ENCODE assay signal across 26 cellular contexts in genomic region chr11:24356501-24356900, GRCh38.
DNase-seq lines count a peak whose midpoint lies in the region; ATAC-seq and TF ChIP-seq lines count a peak whose summit lies in the region.
"Had no signal": no experiment of that assay in that cellular context is flagged by ENCODE, and none has a peak within 500 bp of the region (broad histone marks: within the 10 kb centered on the region; RNA-seq: fewer than 3 reads in every experiment).

No MANE protein-coding gene starts in this region.

- H3K23ac ChIP-seq in IMR-90 (ENCODE audit: low read depth, low read length) (no peak overlapping the region), mesenchymal stem cell (ENCODE audit: low read length in 2 of 2) (peak overlapping the region in 1 of 2 experiments; percentile 34)

- H2BK120ac ChIP-seq in IMR-90 (ENCODE audit: low read depth, low read length) (no peak overlapping the region), mesenchymal stem cell (ENCODE audit: low read depth, low read length) (peak overlapping the region; percentile 11)

- WGBS in IMR-90 (ENCODE audit: extremely low coverage in 2 of 2, insufficient read length in 1 of 2), 2 experiments = no CpG with 5 or more reads among the region's 3 CpGs
- WGBS in mesenchymal stem cell = 86% methylated on average over 3 of the region's 3 CpGs

- H3K36me3 ChIP-seq in IMR-90 (ENCODE audit: control insufficient read depth, insufficient read depth, low read length) (no peaks in the 10 kb centered on the region), mesenchymal stem cell (ENCODE audit: control insufficient read depth in 1 of 2, insufficient read depth in 2 of 2, low read depth in 1 of 2, low read length in 2 of 2) (no peaks in the 10 kb centered on the region), uterus (no peaks in the 10 kb centered on the region)
- H3K36me3 ChIP-seq: BLaER1 treated with 17β-estradiol and CSF1 and Interleukin-3, amounts not matched to agents 10 nM and 100 nM; Peyer's patch had no signal

- H2BK12ac ChIP-seq in mesenchymal stem cell (ENCODE audit: low read length in 2 of 2) = no peak overlapping the region

- BruUV-seq in IMR-90 (replicated peaks; lab: Mats Ljungman, UMichigan) = no TSS peak

- CTCF ChIA-PET in IMR-90 (lab: Yijun Ruan, JAX) = no interaction called here
- CTCF ChIA-PET in WTC11 (lab: Charles Lee) = no interaction called here

- dilution Hi-C loops in IMR-90 (cut with HindIII; ENCODE audit: low sequenced_read_pairs, unreplicated experiment) = no loop called here

- DNase-seq in IMR-90 (peak; percentile 1), astrocyte of the hippocampus (ENCODE audit: low read depth, low spot score) (peak; percentile 0), mesenchymal stem cell (no peak), skeletal muscle cell (ENCODE audit: low read depth) (peak; percentile 8), uterus (no peak), WTC11 (ENCODE audit: low spot score) (no peak), NCI-H345 treated with DMSO at 0.1 percent for 48 hours (lab: John Stamatoyannopoulos, UW; ENCODE audit: unreplicated experiment) (no peak)
- DNase-seq: AML-193; CD4-positive, alpha-beta T cell; COR-L47; EL; GDM1; H9; KG1; MM.1S; NCI-H2029; NCI-H2227 treated with DMSO at 0.1 percent for 48 hours; NCI-H510A; OCI-M1; Peyer's patch; SIG-M5; SK-N-SH had no signal

- H4K20me1 ChIP-seq in IMR-90 (ENCODE audit: insufficient read depth, low read length) = no peaks in the 10 kb centered on the region
- H4K20me1 ChIP-seq: BLaER1 treated with 17β-estradiol and CSF1 and Interleukin-3, amounts not matched to agents 10 nM and 100 nM had no signal

- in situ Hi-C loops in IMR-90 (cut with MboI; ENCODE audit: low sequenced_read_pairs) = no loop called here

- no peak overlapping the region for H3K27ac ChIP-seq in IMR-90 (ENCODE audit: insufficient read depth, low read length)
- no peak overlapping the region for H3K27ac ChIP-seq in mesenchymal stem cell (ENCODE audit: low read length, poor library complexity, severe bottlenecking)
- H3K27ac ChIP-seq in uterus = no peak overlapping the region
- H3K27ac ChIP-seq: A549; BLaER1 treated with 17β-estradiol and CSF1 and Interleukin-3, amounts not matched to agents 10 nM and 100 nM; Peyer's patch had no signal

- H3K79me1 ChIP-seq in IMR-90 (ENCODE audit: low read depth in 1 of 2, low read length in 2 of 2) (no peaks in the 10 kb centered on the region), mesenchymal stem cell (replicated peaks; ENCODE audit: low read length, poor library complexity, severe bottlenecking) (no peaks in the 10 kb centered on the region)

- no peak overlapping the region for H3K27ac Mint-ChIP-seq in WTC11
- H3K27ac Mint-ChIP-seq: CD4-positive, alpha-beta T cell; H9 had no signal

- TF ChIP-seq POLR2A in IMR-90 (IDR thresholded peaks at IDR 0.05; ENCODE audit: low read depth, low read length) = no peak
- no peak for TF ChIP-seq POLR2A in uterus (IDR thresholded peaks at IDR 0.05)

- no peak overlapping the region for H3K4me3 Mint-ChIP-seq in WTC11
- H3K4me3 Mint-ChIP-seq: CD4-positive, alpha-beta T cell; GM23338; H9 had no signal

- H4K5ac ChIP-seq in IMR-90 (ENCODE audit: low read depth, low read length) = no peak overlapping the region

- H3K4me3 ChIP-seq in IMR-90 (ENCODE audit: insufficient read depth, low read depth, low read length) (no peak overlapping the region), mesenchymal stem cell (ENCODE audit: insufficient read depth in 1 of 2, low read depth in 1 of 2, low read length in 2 of 2) (no peak overlapping the region), skeletal muscle cell (ENCODE audit: low read depth, low read length) (no peak overlapping the region), uterus (no peak overlapping the region)
- H3K4me3 ChIP-seq: A549; BLaER1 treated with 17β-estradiol and CSF1 and Interleukin-3, amounts not matched to agents 10 nM and 100 nM; GM12878; GM23338; Peyer's patch had no signal

- H4K8ac ChIP-seq in IMR-90 (ENCODE audit: low read depth in 2 of 2, low read length in 2 of 2) (no peak overlapping the region), mesenchymal stem cell (ENCODE audit: low read length) (no peak overlapping the region)

- H2AK9ac ChIP-seq in IMR-90 (replicated peaks; ENCODE audit: low read depth, low read length, poor library complexity) = peak overlapping the region; percentile 61

- H3K4me1 ChIP-seq in IMR-90 (ENCODE audit: control insufficient read depth, insufficient read depth, low read length) = peaks cover 2% of the 10 kb centered on the region; the same call in 1 of the 2 replicates
- peaks cover 2% of the 10 kb centered on the region for H3K4me1 ChIP-seq in mesenchymal stem cell (ENCODE audit: control insufficient read depth, insufficient read depth, low read depth, low read length)
- H3K4me1 ChIP-seq in uterus = no peaks in the 10 kb centered on the region
- H3K4me1 ChIP-seq: A549; BLaER1 treated with 17β-estradiol and CSF1 and Interleukin-3, amounts not matched to agents 10 nM and 100 nM; Peyer's patch had no signal

- no peaks in the 10 kb centered on the region for H3K9me1 ChIP-seq in IMR-90 (ENCODE audit: insufficient read depth, low read length)

- H4K91ac ChIP-seq in IMR-90 (ENCODE audit: insufficient read depth, low read depth, low read length) (no peak overlapping the region), mesenchymal stem cell (ENCODE audit: low read length) (no peak overlapping the region)

- no peak overlapping the region for H2AK5ac ChIP-seq in IMR-90 (ENCODE audit: low read depth, low read length)
- H2AK5ac ChIP-seq in mesenchymal stem cell (ENCODE audit: low read length, severe bottlenecking) = no peak overlapping the region

- H3K9me3 Mint-ChIP-seq in WTC11 = 0 out of 2 replicates have a peak, but pooled peaks cover 3% of the 10 kb centered on the region

- H2BK20ac ChIP-seq in IMR-90 (ENCODE audit: low read depth, low read length) = no peak overlapping the region

- no peak overlapping the region for H3K9ac ChIP-seq in IMR-90 (ENCODE audit: low read depth, low read length)
- no peak overlapping the region for H3K9ac ChIP-seq in mesenchymal stem cell (ENCODE audit: low read length)
- H3K9ac ChIP-seq: BLaER1 treated with 17β-estradiol and CSF1 and Interleukin-3, amounts not matched to agents 10 nM and 100 nM; SK-N-SH had no signal

- H3K18ac ChIP-seq in IMR-90 (ENCODE audit: low read depth, low read length) (no peak overlapping the region), mesenchymal stem cell (ENCODE audit: low read depth in 1 of 2, low read length in 2 of 2) (no peak overlapping the region)

- POLR2A ChIA-PET in IMR-90 (lab: Charles Lee; ENCODE audit: unreplicated experiment) (no interaction called here), WTC11 (lab: Charles Lee) (no interaction called here)

- H3K36me3 Mint-ChIP-seq in WTC11 = peaks cover 3% of the 10 kb centered on the region; the same call in 1 of the 2 replicates

- no peak overlapping the region for H3K4me2 ChIP-seq in IMR-90 (ENCODE audit: low read depth, low read length)
- H3K4me2 ChIP-seq in mesenchymal stem cell (ENCODE audit: low read length, poor library complexity, severe bottlenecking) = no peak overlapping the region
- H3K4me2 ChIP-seq: A549; BLaER1 treated with 17β-estradiol and CSF1 and Interleukin-3, amounts not matched to agents 10 nM and 100 nM; GM23338; SK-N-SH had no signal

- TF ChIP-seq RAD21 in IMR-90 (IDR thresholded peaks at IDR 0.05; ENCODE audit: low read length) = no peak

- H3K27me3 ChIP-seq in IMR-90 (ENCODE audit: control insufficient read depth, insufficient read depth, low read length) = no peaks in the 10 kb centered on the region
- H3K27me3 ChIP-seq in mesenchymal stem cell (ENCODE audit: control insufficient read depth in 1 of 2, insufficient read depth in 1 of 2, low read length in 2 of 2) = no peaks in the 10 kb centered on the region
- H3K27me3 ChIP-seq in uterus = no peaks in the 10 kb centered on the region
- H3K27me3 ChIP-seq: BLaER1 treated with 17β-estradiol and CSF1 and Interleukin-3, amounts not matched to agents 10 nM and 100 nM; Peyer's patch had no signal

- intact Hi-C loops in IMR-90 (cut with micrococcal nuclease) (no loop called here), uterus (cut with DNase I; ENCODE audit: low total_unique reads) (no loop called here)

- no peak overlapping the region for H2BK5ac ChIP-seq in IMR-90 (ENCODE audit: low read depth, low read length, poor library complexity, severe bottlenecking)
- H2BK5ac ChIP-seq in mesenchymal stem cell (ENCODE audit: low read depth, low read length, poor library complexity, severe bottlenecking) = no peak overlapping the region

- H2BK15ac ChIP-seq in IMR-90 (ENCODE audit: low read depth, low read length) (no peak overlapping the region), mesenchymal stem cell (ENCODE audit: low read depth, poor library complexity, severe bottlenecking) (no peak overlapping the region)

- peak overlapping the region; percentile 43 for H2AFZ ChIP-seq in IMR-90 (replicated peaks; ENCODE audit: low read length, poor library complexity)
- H2AFZ ChIP-seq in mesenchymal stem cell (ENCODE audit: low read depth, low read length) = no peak overlapping the region

- no peak for TF ChIP-seq CTCF in IMR-90 (conservative IDR thresholded peaks at IDR 0.05; ENCODE audit: low read depth, low read length)
- TF ChIP-seq CTCF in uterus (IDR thresholded peaks at IDR 0.05) = no peak
- no peak for TF ChIP-seq CTCF in WTC11 (IDR thresholded peaks at IDR 0.05)

- no peaks in the 10 kb centered on the region for H3K27me3 Mint-ChIP-seq in WTC11 (ENCODE audit: low read depth)
- H3K27me3 Mint-ChIP-seq: CD4-positive, alpha-beta T cell had no signal

- H3K4ac ChIP-seq in IMR-90 (ENCODE audit: low read depth, low read length) = no peak overlapping the region
- no peak overlapping the region for H3K4ac ChIP-seq in mesenchymal stem cell (ENCODE audit: low read depth in 1 of 2, low read length in 2 of 2)

- no peak overlapping the region for H3K14ac ChIP-seq in IMR-90 (replicated peaks; ENCODE audit: low read depth, low read length)
- no peak overlapping the region for H3K14ac ChIP-seq in mesenchymal stem cell (ENCODE audit: low read length in 2 of 2)

- ATAC-seq in IMR-90 (ENCODE audit: low read depth) (no peak), WTC11 (no peak)
- ATAC-seq: A549, GM12878, GM23338 had no signal

- no peak overlapping the region for H3K56ac ChIP-seq in IMR-90 (ENCODE audit: extremely low read depth, insufficient read depth, low read length)

- H3K4me1 Mint-ChIP-seq in WTC11 = no peaks in the 10 kb centered on the region
- H3K4me1 Mint-ChIP-seq: GM23338, H9 had no signal

- H3K9me3 ChIP-seq in IMR-90 (ENCODE audit: control insufficient read depth, insufficient read depth, low read length) (no peaks in the 10 kb centered on the region), mesenchymal stem cell (ENCODE audit: control insufficient read depth, low read length) (peaks cover 2% of the 10 kb centered on the region), uterus (no peaks in the 10 kb centered on the region)
- H3K9me3 ChIP-seq: Peyer's patch, SK-N-SH had no signal

TF ChIP-seq in IMR-90, 13 proteins besides CTCF, POLR2A, EP300 and RAD21 (continues in another document):
- TF ChIP-seq CHD1 (IDR thresholded peaks at IDR 0.05; ENCODE audit: low read depth, low read length) = no peak

Comparison
In these comparisons a context has a peak if more than half of its experiments do, and no peak if none do; other contexts are left out.
1. DNase-seq: peak in IMR-90 (single experiment), astrocyte of the hippocampus (single experiment) and skeletal muscle cell (single experiment); none in mesenchymal stem cell (single experiment), uterus (0 of 2), WTC11 (single experiment) and NCI-H345 treated with DMSO at 0.1 percent for 48 hours (single experiment).